Comparison of ENCODE assay signal across 9 cellular contexts in the genomic region with DNA sequence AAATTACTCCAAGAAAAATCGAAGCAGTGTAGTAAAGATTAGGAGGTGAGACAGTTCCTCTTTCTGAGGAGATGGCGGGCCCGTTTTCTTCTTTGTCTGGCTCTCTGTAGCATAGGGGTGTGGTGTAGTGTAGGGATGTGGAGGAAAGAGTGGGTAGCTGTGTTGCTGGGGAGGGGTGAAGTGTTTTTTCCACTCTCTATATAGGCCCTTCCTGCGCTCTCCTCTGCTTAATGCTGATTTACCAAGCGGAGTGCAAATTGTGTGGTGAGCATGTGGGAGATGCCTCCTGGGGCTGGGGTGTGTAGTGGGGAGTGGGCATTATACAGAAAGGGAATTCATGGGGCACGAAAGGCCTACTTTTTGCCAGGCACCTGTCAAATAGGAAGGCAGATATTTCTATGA.
DNase-seq lines count a peak whose midpoint lies in the region; ATAC-seq and TF ChIP-seq lines count a peak whose summit lies in the region.
"Had no signal": no experiment of that assay in that cellular context is flagged by ENCODE, and none has a peak within 500 bp of the region (broad histone marks: within the 10 kb centered on the region; RNA-seq: fewer than 3 reads in every experiment).

No MANE protein-coding gene starts in this region.

- peak; percentile 79 for DNase-seq in activated effector memory CD4-positive, alpha-beta T cell treated with anti-CD3 and anti-CD28 coated beads, Interleukin-2, amount 50 U/mL, for 16 hours
- DNase-seq in stimulated activated CD4-positive, alpha-beta T cell treated with anti-CD3 and anti-CD28 coated beads, Interleukin-4, amount 100 ng/mL, for 4 hours, result peak; percentile 47 to 76
- DNase-seq in NCI-H1417 (lab: John Stamatoyannopoulos, UW) (no peak), NCI-H2107 treated with DMSO at 0.1 percent for 48 hours (lab: John Stamatoyannopoulos, UW; ENCODE audit: unreplicated experiment) (no peak), NCI-H128 (lab: John Stamatoyannopoulos, UW; ENCODE audit: unreplicated experiment) (no peak), medulla oblongata (ENCODE audit: extremely low spot score) (no peak)
- DNase-seq: left cardiac atrium had no signal

- ATAC-seq in HG03442 (IDR thresholded peaks at IDR 0.05; ENCODE audit: unreplicated experiment), result peak; percentile 32

- peak; percentile 40 for TF ChIP-seq POLR2A in GM19193 (IDR thresholded peaks at IDR 0.05; ENCODE audit: extremely low read depth, insufficient read depth, insufficient read length)

Comparison
In these comparisons a context has a peak if more than half of its experiments do, and no peak if none do; other contexts are left out.
1. DNase-seq: peak in activated effector memory CD4-positive, alpha-beta T cell treated with anti-CD3 and anti-CD28 coated beads, Interleukin-2, amount 50 U/mL, for 16 hours (single experiment) and stimulated activated CD4-positive, alpha-beta T cell treated with anti-CD3 and anti-CD28 coated beads, Interleukin-4, amount 100 ng/mL, for 4 hours (2 of 2); none in NCI-H1417 (0 of 3), NCI-H2107 treated with DMSO at 0.1 percent for 48 hours (single experiment), NCI-H128 (single experiment) and medulla oblongata (single experiment).